Comparison of ENCODE assay signal across 8 cellular contexts in the genomic region with DNA sequence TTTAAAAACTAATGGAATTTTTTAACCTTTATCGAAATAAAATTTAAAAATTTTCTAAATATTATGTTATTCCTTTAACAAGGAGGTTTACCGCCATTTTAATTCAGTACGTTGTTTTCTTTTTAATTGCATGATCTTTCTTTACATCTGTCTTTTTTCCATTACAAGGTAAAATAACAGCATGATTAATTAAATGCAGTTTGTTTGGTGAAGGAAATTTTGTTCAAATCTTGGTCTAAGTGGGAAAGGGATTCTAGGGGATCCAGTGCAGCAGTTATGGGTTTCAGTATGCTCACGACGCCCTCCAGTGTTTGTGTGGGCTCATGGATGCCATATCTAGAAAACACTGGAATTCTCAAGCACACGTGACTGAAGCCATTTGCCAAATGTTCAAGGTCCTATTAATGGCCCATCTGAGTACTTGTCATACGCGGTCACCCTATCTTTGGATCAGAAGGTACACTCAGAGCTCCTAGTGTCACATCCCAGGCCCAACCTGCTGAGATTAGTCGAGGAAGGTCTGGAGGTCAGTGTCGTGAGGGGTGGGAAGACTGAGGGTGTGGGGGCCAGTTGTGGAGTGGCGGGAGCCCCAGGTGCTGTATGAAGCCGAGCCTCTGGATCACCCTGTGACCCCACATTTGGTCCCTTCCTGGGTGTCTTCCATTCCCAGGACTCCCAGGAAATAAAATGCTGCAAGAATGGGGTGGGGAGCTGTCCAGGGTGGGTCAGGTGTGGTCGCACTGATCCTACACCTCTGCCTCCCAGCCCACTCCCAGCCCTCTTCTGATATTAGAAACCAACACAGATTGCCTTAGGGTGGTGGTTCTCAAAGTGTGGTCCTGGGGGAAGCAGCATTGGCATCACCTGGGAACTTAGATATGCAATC. TPM values are rescaled to one million over a fixed set of nuclear protein-coding genes. Genes with fewer than 3 reads are reported as not detected.
DNase-seq lines count a peak whose midpoint lies in the region; ATAC-seq, FAIRE-seq and TF ChIP-seq lines count a peak whose summit lies in the region.
"Not testable (repeated sequence)": the region's sequence is repeated elsewhere in the genome, so short reads cannot be mapped to it uniquely, and the experiment has no call there.

No MANE protein-coding gene starts in this region.

- peak; percentile 58 for ATAC-seq in activated CD4-positive, alpha-beta T cell treated with anti-CD3 and anti-CD28 coated beads for 36 hours
- ATAC-seq in heart right ventricle (peak; percentile 16 to 80 (median 68)), right lobe of liver (peak; percentile 80 to 82 (median 82))
- peak; percentile 28 for ATAC-seq in stimulated activated naive CD8-positive, alpha-beta T cell treated with anti-CD3 and anti-CD28 coated beads, Interleukin-15, amount 100 ng/mL, for 72 hours

- H3K9me2 ChIP-seq in OCI-LY7 (ENCODE audit: insufficient read depth, low read length): not testable (repeated sequence)

- not testable (repeated sequence) for H3K79me2 ChIP-seq in OCI-LY7 (ENCODE audit: insufficient read depth, low read depth, low read length)

- not testable (repeated sequence) for H3K27ac ChIP-seq in OCI-LY7 (ENCODE audit: low read depth, low read length, poor library complexity, severe bottlenecking); heart right ventricle; right lobe of liver

- not testable (repeated sequence) for H3K36me3 ChIP-seq in OCI-LY7 (ENCODE audit: insufficient read depth, low read length); bronchial epithelial cell (ENCODE audit: control insufficient read depth, insufficient read depth, low read length); heart right ventricle; right lobe of liver

- H3K27me3 ChIP-seq in bronchial epithelial cell (ENCODE audit: control insufficient read depth, insufficient read depth, low read length); heart right ventricle; right lobe of liver: not testable (repeated sequence)

- not testable (repeated sequence) for H3K9me3 ChIP-seq in OCI-LY7 (ENCODE audit: low read length); heart right ventricle; right lobe of liver

- TF ChIP-seq CTCF in OCI-LY7 (conservative IDR thresholded peaks at IDR 0.05; ENCODE audit: low read length) (0 out of 2 replicates have a peak, but pooled peaks have one; percentile 19), heart right ventricle (IDR thresholded peaks at IDR 0.05) (peak in 2 of 9 donors; percentile 3 to 8)
- not testable (repeated sequence) for TF ChIP-seq CTCF in bronchial epithelial cell (IDR thresholded peaks at IDR 0.05; ENCODE audit: insufficient read depth, low read length, severe bottlenecking); right lobe of liver (IDR thresholded peaks at IDR 0.05)

- H3K4me3 ChIP-seq in OCI-LY7 (ENCODE audit: low read depth, low read length, poor library complexity, severe bottlenecking); bronchial epithelial cell (ENCODE audit: low read depth, low read length); heart right ventricle; right lobe of liver: not testable (repeated sequence)

- not testable (repeated sequence) for H3K4me2 ChIP-seq in OCI-LY7 (ENCODE audit: low read length)

- TF ChIP-seq POLR2A in right lobe of liver (IDR thresholded peaks at IDR 0.05): not testable (repeated sequence)

- POLR2A ChIA-PET in OCI-LY7 (lab: Charles Lee); activated CD4-positive, alpha-beta T cell treated with anti-CD3 and anti-CD28 coated beads for 36 hours (lab: Charles Lee): not testable (repeated sequence)

- WGBS in heart right ventricle, 2 donors: 53 to 62% methylated on average over 4 of the region's 13 CpGs
- WGBS in right lobe of liver (ENCODE audit: insufficient coverage, low coverage, low lambda C conversion rate, missing lambda C conversion rate): 40% methylated on average over 3 of the region's 13 CpGs

- H3K27me3 Mint-ChIP-seq in activated CD4-positive, alpha-beta T cell treated with anti-CD3 and anti-CD28 coated beads for 36 hours; stimulated activated naive CD8-positive, alpha-beta T cell treated with anti-CD3 and anti-CD28 coated beads, Interleukin-15, amount 100 ng/mL, for 72 hours: not testable (repeated sequence)

- H3K27ac Mint-ChIP-seq in activated CD4-positive, alpha-beta T cell treated with anti-CD3 and anti-CD28 coated beads for 36 hours; stimulated activated naive CD8-positive, alpha-beta T cell treated with anti-CD3 and anti-CD28 coated beads, Interleukin-15, amount 100 ng/mL, for 72 hours: not testable (repeated sequence)

- CTCF ChIA-PET in OCI-LY7 (lab: Charles Lee; ENCODE audit: unreplicated experiment); activated CD4-positive, alpha-beta T cell treated with anti-CD3 and anti-CD28 coated beads for 36 hours (lab: Charles Lee): not testable (repeated sequence)

- not testable (repeated sequence) for H3K9me3 Mint-ChIP-seq in activated CD4-positive, alpha-beta T cell treated with anti-CD3 and anti-CD28 coated beads for 36 hours (ENCODE audit: low read depth); stimulated activated naive CD8-positive, alpha-beta T cell treated with anti-CD3 and anti-CD28 coated beads, Interleukin-15, amount 100 ng/mL, for 72 hours

- not testable (repeated sequence) for H3K36me3 Mint-ChIP-seq in activated CD4-positive, alpha-beta T cell treated with anti-CD3 and anti-CD28 coated beads for 36 hours (ENCODE audit: low read depth)

- intact Hi-C loops in OCI-LY7 (cut with micrococcal nuclease; ENCODE audit: unreplicated experiment); heart right ventricle (cut with DNase I); right lobe of liver (cut with DNase I): not testable (repeated sequence)
- intact Hi-C loops in activated CD4-positive, alpha-beta T cell treated with anti-CD3 and anti-CD28 coated beads for 36 hours (cut with DNase I, micrococcal nuclease): loop anchor here in 1 of 2 experiments (1.0 kb wide), 1 partner anchor 96 kb away; no protein-coding TSS in a partner anchor

- not testable (repeated sequence) for H4K20me1 ChIP-seq in OCI-LY7 (ENCODE audit: insufficient read depth, low read length)

- not testable (repeated sequence) for H3K4me1 Mint-ChIP-seq in activated CD4-positive, alpha-beta T cell treated with anti-CD3 and anti-CD28 coated beads for 36 hours; stimulated activated naive CD8-positive, alpha-beta T cell treated with anti-CD3 and anti-CD28 coated beads, Interleukin-15, amount 100 ng/mL, for 72 hours

- FAIRE-seq in A204.1 (lab: Jason Lieb, UNC) (peak; percentile 97), GM18507 (lab: Jason Lieb, UNC) (peak; percentile 82), bronchial epithelial cell (lab: Jason Lieb, UNC) (peak; percentile 81)

- not testable (repeated sequence) for DNase-seq in GM18507 (ENCODE audit: extremely low spot score, insufficient read length, low read depth); OCI-LY7 (ENCODE audit: low spot score); activated CD4-positive, alpha-beta T cell treated with anti-CD3 and anti-CD28 coated beads for 36 hours; bronchial epithelial cell (ENCODE audit: low read depth); heart right ventricle; right lobe of liver; stimulated activated naive CD8-positive, alpha-beta T cell treated with anti-CD3 and anti-CD28 coated beads, Interleukin-15, amount 100 ng/mL, for 72 hours

- not testable (repeated sequence) for H2AFZ ChIP-seq in OCI-LY7 (ENCODE audit: low read length)

- not testable (repeated sequence) for H3K4me1 ChIP-seq in OCI-LY7 (ENCODE audit: insufficient read depth, low read length, poor library complexity, severe bottlenecking); heart right ventricle
- peaks cover 0 to 12% (median 0%) of the 10 kb centered on the region in 4 donors for H3K4me1 ChIP-seq in right lobe of liver

- not testable (repeated sequence) for BruUV-seq in OCI-LY7 (replicated peaks; lab: Mats Ljungman, UMichigan)

- not testable (repeated sequence) for H3K4me3 Mint-ChIP-seq in activated CD4-positive, alpha-beta T cell treated with anti-CD3 and anti-CD28 coated beads for 36 hours; stimulated activated naive CD8-positive, alpha-beta T cell treated with anti-CD3 and anti-CD28 coated beads, Interleukin-15, amount 100 ng/mL, for 72 hours

RNA-seq across cellular contexts. Expression of a gene that starts 14.2 kb away (rescaled TPM):
- 11.9 and 15.3 TPM in 2 replicates for total RNA-seq in OCI-LY7 (2014; rRNA removed; shearing (Covaris generic))
- total RNA-seq in OCI-LY7 (2022) (8.3 and 9.9 TPM in 2 replicates), bronchial epithelial cell (47.6 and 51.6 TPM in 2 replicates), heart right ventricle (10 to 100 TPM in 2 of 10 donors, 1 to 10 TPM in 8; 3.2 to 15.0 (median 8.7) TPM), right lobe of liver (10 to 100 TPM in 1 of 6 experiments, 1 to 10 TPM in 5; 2.5 to 10.9 (median 6.1) TPM)
- 1 to 10 TPM; 6.3 to 7.1 TPM for total RNA-seq in activated CD4-positive, alpha-beta T cell treated with anti-CD3 and anti-CD28 coated beads for 36 hours
- polyA plus RNA-seq in heart right ventricle: 10 to 100 TPM; 21.2 to 36.0 TPM

RNA-seq across cellular contexts. Expression of a gene that starts 32.2 kb away (rescaled TPM):
- 223 and 258 TPM in 2 replicates for total RNA-seq in OCI-LY7 (2014; rRNA removed; shearing (Covaris generic))
- total RNA-seq in OCI-LY7 (2022) (238 and 309 TPM in 2 replicates), bronchial epithelial cell (46.9 and 59.5 TPM in 2 replicates), heart right ventricle (1,000 to 10,000 TPM in 1 of 10 donors, 100 to 1,000 TPM in 9; 252 to 2,676 (median 383) TPM), right lobe of liver (1,000 to 10,000 TPM in 1 of 6 experiments, 100 to 1,000 TPM in 5; 232 to 1,122 (median 585) TPM)
- 1,000 to 10,000 TPM; 2,101 to 2,412 TPM for total RNA-seq in activated CD4-positive, alpha-beta T cell treated with anti-CD3 and anti-CD28 coated beads for 36 hours
- 100 to 1,000 TPM; 516 to 656 TPM for polyA plus RNA-seq in heart right ventricle

Comparison
In these comparisons a context has a peak if more than half of its experiments do, and no peak if none do; other contexts are left out.
1. ATAC-seq: peak in every context shown above with its lines; median percentile 82 in right lobe of liver; 68 in heart right ventricle; 58 in activated CD4-positive, alpha-beta T cell treated with anti-CD3 and anti-CD28 coated beads for 36 hours; 28 in stimulated activated naive CD8-positive, alpha-beta T cell treated with anti-CD3 and anti-CD28 coated beads, Interleukin-15, amount 100 ng/mL, for 72 hours.